11 cellular contexts compared by ENCODE assay signal in the genomic region with DNA sequence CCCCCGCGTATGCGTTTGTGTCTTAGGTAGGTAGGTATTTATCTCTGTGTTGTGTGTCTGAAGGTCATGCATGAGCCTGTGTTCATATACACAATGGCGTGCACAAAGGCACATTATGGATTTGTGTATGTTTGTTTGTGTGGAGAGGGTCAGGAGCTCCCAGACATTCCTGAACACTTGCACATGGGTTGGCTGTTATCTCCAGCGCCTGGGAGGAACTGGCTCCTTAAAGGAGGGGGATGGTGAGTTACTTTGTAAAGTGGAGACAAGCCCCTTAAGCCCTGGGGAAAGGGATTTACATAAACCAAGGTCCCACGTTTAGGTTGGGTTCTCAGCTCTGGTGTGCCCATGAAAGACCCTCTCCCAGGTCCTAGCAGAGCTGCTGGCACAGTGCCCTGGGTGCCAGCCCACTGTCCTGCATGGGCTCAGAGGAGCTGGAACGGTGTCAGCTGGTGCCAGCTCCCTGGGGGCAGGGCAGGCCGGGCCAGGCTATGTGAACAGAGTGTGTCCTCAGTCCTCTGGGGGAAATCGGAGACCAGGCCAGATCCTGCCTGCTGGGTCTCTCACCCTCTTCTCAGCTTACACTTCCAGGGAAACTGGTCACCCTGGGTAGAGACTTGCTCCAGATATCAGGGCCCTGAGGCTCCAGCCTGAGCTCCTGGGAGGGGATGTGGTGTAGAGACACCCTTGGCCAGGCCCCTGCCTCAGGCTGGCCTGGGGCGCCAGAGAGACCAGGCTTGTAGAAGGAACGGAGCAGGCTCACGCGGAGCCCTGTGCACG. TPM values are rescaled to one million over a fixed set of nuclear protein-coding genes. Genes with fewer than 3 reads are reported as not detected.
A peak's percentile ranks its signal among the peaks of the same experiment; 100 is the strongest.
DNase-seq lines count a peak whose midpoint lies in the region; ATAC-seq and TF ChIP-seq lines count a peak whose summit lies in the region.
"Had no signal": no experiment of that assay in that cellular context is flagged by ENCODE, and none has a peak within 500 bp of the region (broad histone marks: within the 10 kb centered on the region; RNA-seq: fewer than 3 reads in every experiment).

No MANE protein-coding gene starts in this region.

- peak; percentile 44 for DNase-seq in AG08396 (ENCODE audit: low spot score)
- no peak for DNase-seq in RWPE1 (ENCODE audit: low spot score)
- DNase-seq in fibroblast of peridontal ligament (ENCODE audit: extremely low read depth), result peak; percentile 64
- DNase-seq in non-pigmented ciliary epithelial cell (ENCODE audit: low read depth), result peak; percentile 59
- DNase-seq in T-helper 2 cell treated with Interferon-gamma antibody and Interleukin-4, amounts not matched to agents 5 μg/mL and 100 μg/mL, for 36 hours (ENCODE audit: low spot score), result no peak
- DNase-seq in OCI-M2 (lab: John Stamatoyannopoulos, UW; ENCODE audit: unreplicated experiment), result no peak
- DNase-seq in cerebellum (ENCODE audit: low spot score), result no peak
- no peak for DNase-seq in activated CD4-positive, alpha-beta T cell treated with anti-CD3 and anti-CD28 coated beads for 36 hours
- DNase-seq: activated CD8-positive, alpha-beta T cell treated with anti-CD3 and anti-CD28 coated beads for 36 hours; CD4-positive, CD25-positive, alpha-beta regulatory T cell; NCI-H2029 treated with DMSO at 0.1 percent for 48 hours had no signal

- no peak for ATAC-seq in activated CD4-positive, alpha-beta T cell treated with anti-CD3 and anti-CD28 coated beads for 36 hours
- ATAC-seq: activated CD8-positive, alpha-beta T cell treated with anti-CD3 and anti-CD28 coated beads for 36 hours had no signal

- H3K27ac ChIP-seq in RWPE1, result peak overlapping the region; percentile 98

- H3K36me3 Mint-ChIP-seq in T-helper 2 cell treated with Interferon-gamma antibody and Interleukin-4, amounts not matched to agents 5 μg/mL and 100 μg/mL, for 36 hours (ENCODE audit: low read depth), result no peaks in the 10 kb centered on the region
- no peaks in the 10 kb centered on the region for H3K36me3 Mint-ChIP-seq in activated CD4-positive, alpha-beta T cell treated with anti-CD3 and anti-CD28 coated beads for 36 hours (ENCODE audit: low read depth)
- H3K36me3 Mint-ChIP-seq: CD4-positive, CD25-positive, alpha-beta regulatory T cell had no signal

- no peaks in the 10 kb centered on the region for H3K4me1 Mint-ChIP-seq in T-helper 2 cell treated with Interferon-gamma antibody and Interleukin-4, amounts not matched to agents 5 μg/mL and 100 μg/mL, for 36 hours (ENCODE audit: low read depth)
- H3K4me1 Mint-ChIP-seq in activated CD4-positive, alpha-beta T cell treated with anti-CD3 and anti-CD28 coated beads for 36 hours, result peaks cover 4% of the 10 kb centered on the region
- H3K4me1 Mint-ChIP-seq: CD4-positive, CD25-positive, alpha-beta regulatory T cell had no signal

- no peak overlapping the region for H3K27ac Mint-ChIP-seq in T-helper 2 cell treated with Interferon-gamma antibody and Interleukin-4, amounts not matched to agents 5 μg/mL and 100 μg/mL, for 36 hours
- H3K27ac Mint-ChIP-seq in activated CD4-positive, alpha-beta T cell treated with anti-CD3 and anti-CD28 coated beads for 36 hours, result no peak overlapping the region
- H3K27ac Mint-ChIP-seq: activated CD8-positive, alpha-beta T cell treated with anti-CD3 and anti-CD28 coated beads for 36 hours had no signal

- TF ChIP-seq CTCF in RWPE1 (conservative IDR thresholded peaks at IDR 0.05; ENCODE audit: low read depth), result no peak

- intact Hi-C loops in activated CD4-positive, alpha-beta T cell treated with anti-CD3 and anti-CD28 coated beads for 36 hours (cut with DNase I, micrococcal nuclease), result no loop called here

- no peak overlapping the region for H3K4me3 Mint-ChIP-seq in T-helper 2 cell treated with Interferon-gamma antibody and Interleukin-4, amounts not matched to agents 5 μg/mL and 100 μg/mL, for 36 hours
- H3K4me3 Mint-ChIP-seq in activated CD4-positive, alpha-beta T cell treated with anti-CD3 and anti-CD28 coated beads for 36 hours, result no peak overlapping the region
- H3K4me3 Mint-ChIP-seq: activated CD8-positive, alpha-beta T cell treated with anti-CD3 and anti-CD28 coated beads for 36 hours; CD4-positive, CD25-positive, alpha-beta regulatory T cell had no signal

- no peaks in the 10 kb centered on the region for H3K9me3 Mint-ChIP-seq in T-helper 2 cell treated with Interferon-gamma antibody and Interleukin-4, amounts not matched to agents 5 μg/mL and 100 μg/mL, for 36 hours
- no peaks in the 10 kb centered on the region for H3K9me3 Mint-ChIP-seq in activated CD4-positive, alpha-beta T cell treated with anti-CD3 and anti-CD28 coated beads for 36 hours (ENCODE audit: low read depth)
- H3K9me3 Mint-ChIP-seq: activated CD8-positive, alpha-beta T cell treated with anti-CD3 and anti-CD28 coated beads for 36 hours; CD4-positive, CD25-positive, alpha-beta regulatory T cell had no signal

- no peaks in the 10 kb centered on the region for H3K27me3 Mint-ChIP-seq in T-helper 2 cell treated with Interferon-gamma antibody and Interleukin-4, amounts not matched to agents 5 μg/mL and 100 μg/mL, for 36 hours (ENCODE audit: low read depth)
- no peaks in the 10 kb centered on the region for H3K27me3 Mint-ChIP-seq in activated CD4-positive, alpha-beta T cell treated with anti-CD3 and anti-CD28 coated beads for 36 hours
- H3K27me3 Mint-ChIP-seq: activated CD8-positive, alpha-beta T cell treated with anti-CD3 and anti-CD28 coated beads for 36 hours; CD4-positive, CD25-positive, alpha-beta regulatory T cell had no signal

- POLR2A ChIA-PET in RWPE1 (lab: Yijun Ruan, JAX; ENCODE audit: low non-redundant PET), result interaction anchor here (1.5 kb wide), 2 partner anchors 12 to 21 kb away, joined by 4 read pairs; no protein-coding TSS in a partner anchor
- POLR2A ChIA-PET in activated CD4-positive, alpha-beta T cell treated with anti-CD3 and anti-CD28 coated beads for 36 hours (lab: Charles Lee), result no interaction called here

- CTCF ChIA-PET in RWPE1 (lab: Yijun Ruan, JAX), result interaction anchor here (0.9 kb wide), 1 partner anchor 26 kb away, joined by 3 read pairs; no protein-coding TSS in a partner anchor
- CTCF ChIA-PET in activated CD4-positive, alpha-beta T cell treated with anti-CD3 and anti-CD28 coated beads for 36 hours (lab: Charles Lee), result no interaction called here

RNA-seq across cellular contexts. Expression of a gene that starts 25.1 kb away (rescaled TPM):
- total RNA-seq in cerebellum, result 4.3 TPM
- total RNA-seq in activated CD4-positive, alpha-beta T cell treated with anti-CD3 and anti-CD28 coated beads for 36 hours, result 1 to 10 TPM; 2.2 to 2.4 TPM

RNA-seq across cellular contexts. Expression of a gene that starts 32.8 kb away (rescaled TPM):
- total RNA-seq in cerebellum, result 26.3 TPM
- total RNA-seq in activated CD4-positive, alpha-beta T cell treated with anti-CD3 and anti-CD28 coated beads for 36 hours, result 10 to 100 TPM; 80.3 to 87.5 TPM

RNA-seq across cellular contexts. Expression of a gene that starts 39.8 kb away (rescaled TPM):
- 9.6 TPM for total RNA-seq in cerebellum
- total RNA-seq in activated CD4-positive, alpha-beta T cell treated with anti-CD3 and anti-CD28 coated beads for 36 hours, result not detected
- total RNA-seq: activated CD8-positive, alpha-beta T cell treated with anti-CD3 and anti-CD28 coated beads for 36 hours; CD4-positive, CD25-positive, alpha-beta regulatory T cell had no signal

RNA-seq across cellular contexts. Expression of a gene that starts 47.3 kb away (rescaled TPM):
- total RNA-seq in cerebellum, result 16.5 TPM
- 10 to 100 TPM; 37.4 to 40.3 TPM for total RNA-seq in activated CD4-positive, alpha-beta T cell treated with anti-CD3 and anti-CD28 coated beads for 36 hours

Comparison
In these comparisons a context has a peak if more than half of its experiments do, and no peak if none do; other contexts are left out.
1. DNase-seq: peak in AG08396 (single experiment), fibroblast of peridontal ligament (single experiment) and non-pigmented ciliary epithelial cell (single experiment); none in RWPE1 (single experiment), T-helper 2 cell treated with Interferon-gamma antibody and Interleukin-4, amounts not matched to agents 5 μg/mL and 100 μg/mL, for 36 hours (single experiment), OCI-M2 (single experiment), cerebellum (single experiment) and activated CD4-positive, alpha-beta T cell treated with anti-CD3 and anti-CD28 coated beads for 36 hours (single experiment).
2. RNA of a gene that starts 39.8 kb away (total RNA-seq): 9.6 TPM in cerebellum (single experiment); not detected in activated CD4-positive, alpha-beta T cell treated with anti-CD3 and anti-CD28 coated beads for 36 hours; every median in the first group is over 10 times any median in the second.